30 cellular contexts compared by ENCODE assay signal in the genomic region with DNA sequence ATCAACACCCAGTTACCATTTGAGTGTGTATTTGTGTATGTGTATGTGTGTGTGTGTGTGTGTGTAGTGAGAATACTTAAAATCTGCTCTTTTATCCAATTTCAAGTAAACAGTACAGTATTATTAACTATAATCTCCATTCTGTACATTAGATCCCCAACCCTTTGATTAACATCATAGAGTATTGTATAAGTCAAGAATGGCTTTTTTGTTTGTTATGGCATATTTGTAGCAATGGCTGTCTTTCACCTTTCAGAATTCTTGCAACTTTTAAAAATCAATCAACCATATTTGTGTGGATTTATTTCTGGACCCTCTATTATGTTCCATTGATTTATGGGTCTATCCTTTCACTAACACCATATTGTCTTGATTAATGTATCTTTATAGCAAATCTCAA.
DNase-seq lines count a peak whose midpoint lies in the region; ATAC-seq, FAIRE-seq and TF ChIP-seq lines count a peak whose summit lies in the region.
"Had no signal": no experiment of that assay in that cellular context is flagged by ENCODE, and none has a peak within 500 bp of the region (broad histone marks: within the 10 kb centered on the region; RNA-seq: fewer than 3 reads in every experiment).

No MANE protein-coding gene starts in this region.

- no peak for TF ChIP-seq EP300 in K562 (IDR thresholded peaks at IDR 0.05; ENCODE audit: low read length)

- H3K9me1 ChIP-seq in K562 (ENCODE audit: control insufficient read depth, insufficient read depth, low read length) = no peaks in the 10 kb centered on the region

- CTCF ChIA-PET in K562 (lab: Yijun Ruan, JAX; ENCODE audit: low intra/inter-chr PET ratio) = no interaction called here

- no peak for TF ChIP-seq RAD21 in K562 (CRISPR knock-in tag; conservative IDR thresholded peaks at IDR 0.05 in 1 of 2, IDR thresholded peaks at IDR 0.05 in 1 of 2)

- TF ChIP-seq CTCF in D721Med (IDR thresholded peaks at IDR 0.05; ENCODE audit: insufficient read depth, missing control alignments) = no peak
- no peak for TF ChIP-seq CTCF in K562 (IDR thresholded peaks at IDR 0.05 in 2 of 3, conservative IDR thresholded peaks at IDR 0.05 in 1 of 3; ENCODE audit: insufficient read depth in 2 of 3, low read depth in 1 of 3, low read length in 3 of 3)

- peak; percentile 70 for FAIRE-seq in D721Med (lab: Jason Lieb, UNC)
- no peak for FAIRE-seq in K562 (lab: Jason Lieb, UNC)
- FAIRE-seq: A204.1, A549 had no signal

- H3K4me2 ChIP-seq in K562 (ENCODE audit: insufficient read depth, low read length) = no peak overlapping the region
- H3K4me2 ChIP-seq: A549; BLaER1; BLaER1 treated with 17β-estradiol and CSF1 and Interleukin-3, amounts not matched to agents 10 nM and 100 nM had no signal

- H3K9me3 ChIP-seq in K562 (replicated peaks; ENCODE audit: control insufficient read depth, insufficient read depth, low read depth, low read length) = peaks cover 2% of the 10 kb centered on the region; the same call in 1 of the 2 replicates
- H3K9me3 ChIP-seq: A549, BE2C had no signal

- ATAC-seq in K562 (no peak), HG02981 (IDR thresholded peaks at IDR 0.05; ENCODE audit: unreplicated experiment) (no peak)
- ATAC-seq: A549; CD8-positive, alpha-beta T cell had no signal

- in situ Hi-C loops in K562 (cut with MboI) = no loop called here

- no peak for DNase-seq in D721Med (ENCODE audit: insufficient read length, low spot score)
- no peak for DNase-seq in K562 (ENCODE audit: extremely low read depth in 1 of 4, low spot score in 3 of 4)
- no peak for DNase-seq in stimulated activated naive CD4-positive, alpha-beta T cell (lab: John Stamatoyannopoulos, UW)
- DNase-seq: 8988T; ACHN; AML-193; BE2C; C1 segment of cervical spinal cord; Caco-2; Calu3; CD4-positive, alpha-beta memory T cell; CD4-positive, alpha-beta T cell; CD4-positive, CD25-positive, alpha-beta regulatory T cell; CD8-positive, alpha-beta memory T cell; CD8-positive, alpha-beta T cell; COR-L47; DMS 273 treated with DMSO at 0.1 percent for 48 hours; DMS153; DMS53; DMS79; DMS79 treated with DMSO at 0.1 percent for 48 hours; DND-41; EL had no signal

- POLR2A ChIA-PET in K562 (lab: Yijun Ruan, JAX) = interaction anchor here (1.2 kb wide), 1 partner anchor 41 kb away, joined by 3 read pairs; no protein-coding TSS in a partner anchor

- intact Hi-C loops in K562 (cut with micrococcal nuclease) = no loop called here

- no peaks in the 10 kb centered on the region; a peak in 1 of 5 replicates for H3K4me1 ChIP-seq in K562 (replicated peaks in 1 of 2; ENCODE audit: control insufficient read depth in 2 of 2, insufficient read depth in 2 of 2, low read length in 2 of 2)
- H3K4me1 ChIP-seq: A549, BE2C, Caco-2 had no signal

- H4K20me1 ChIP-seq in K562 (replicated peaks; ENCODE audit: control insufficient read depth, insufficient read depth, low read length) = no peaks in the 10 kb centered on the region
- H4K20me1 ChIP-seq: BLaER1; BLaER1 treated with 17β-estradiol and CSF1 and Interleukin-3, amounts not matched to agents 10 nM and 100 nM had no signal

- H3K27me3 ChIP-seq in K562 (ENCODE audit: control insufficient read depth in 2 of 2, insufficient read depth in 2 of 2, low read length in 2 of 2) = no peaks in the 10 kb centered on the region
- H3K27me3 ChIP-seq: BE2C; BLaER1; BLaER1 treated with 17β-estradiol and CSF1 and Interleukin-3, amounts not matched to agents 10 nM and 100 nM had no signal

- no TSS peak for BruUV-seq in K562 (replicated peaks; lab: Mats Ljungman, UMichigan)

- H3K9ac ChIP-seq in K562 (ENCODE audit: insufficient read depth in 1 of 2, low read depth in 2 of 2, low read length in 2 of 2) = no peak overlapping the region
- H3K9ac ChIP-seq: BLaER1; BLaER1 treated with 17β-estradiol and CSF1 and Interleukin-3, amounts not matched to agents 10 nM and 100 nM had no signal

- H2AFZ ChIP-seq in K562 (ENCODE audit: low read depth, low read length) = no peak overlapping the region

- no peak overlapping the region for H3K27ac ChIP-seq in K562 (ENCODE audit: extremely low read depth, low read depth, low read length)
- H3K27ac ChIP-seq: 22Rv1; A549; BLaER1; BLaER1 treated with 17β-estradiol and CSF1 and Interleukin-3, amounts not matched to agents 10 nM and 100 nM; C4-2B had no signal

- no peaks in the 10 kb centered on the region for H3K79me2 ChIP-seq in K562 (ENCODE audit: control insufficient read depth, insufficient read depth, low read length)

- no peak for TF ChIP-seq POLR2A in K562 (conservative IDR thresholded peaks at IDR 0.05)

- no peak overlapping the region for H3K4me3 ChIP-seq in K562
- H3K4me3 ChIP-seq: A549; BLaER1; BLaER1 treated with 17β-estradiol and CSF1 and Interleukin-3, amounts not matched to agents 10 nM and 100 nM had no signal

- H3K36me3 ChIP-seq in K562 (ENCODE audit: control insufficient read depth, insufficient read depth, low read length) = no peaks in the 10 kb centered on the region
- H3K36me3 ChIP-seq: BE2C; BLaER1; BLaER1 treated with 17β-estradiol and CSF1 and Interleukin-3, amounts not matched to agents 10 nM and 100 nM had no signal

TF ChIP-seq in K562, 482 proteins besides CTCF, POLR2A, EP300 and RAD21 (continues in another document):
- TF ChIP-seq ZFPM2 (CRISPR knock-in tag; IDR thresholded peaks at IDR 0.05) (0 out of 2 replicates have a peak, but pooled peaks have one; percentile 37), ZNF253 (CRISPR knock-in tag; conservative IDR thresholded peaks at IDR 0.05) (peak; percentile 71), ZFP30 (CRISPR knock-in tag; IDR thresholded peaks at IDR 0.05; ENCODE audit: borderline replicate concordance) (0 out of 2 replicates have a peak, but pooled peaks have one; percentile 59), ZFP1 (CRISPR knock-in tag; IDR thresholded peaks at IDR 0.05) (peak; percentile 59; the same call in 1 of the 2 replicates), ZNF436 (CRISPR knock-in tag; IDR thresholded peaks at IDR 0.05) (0 out of 2 replicates have a peak, but pooled peaks have one; percentile 59), HOXB6 (CRISPR knock-in tag; IDR thresholded peaks at IDR 0.05; ENCODE audit: borderline replicate concordance) (0 out of 2 replicates have a peak, but pooled peaks have one; percentile 17)
- TF ChIP-seq, protein P1, sequence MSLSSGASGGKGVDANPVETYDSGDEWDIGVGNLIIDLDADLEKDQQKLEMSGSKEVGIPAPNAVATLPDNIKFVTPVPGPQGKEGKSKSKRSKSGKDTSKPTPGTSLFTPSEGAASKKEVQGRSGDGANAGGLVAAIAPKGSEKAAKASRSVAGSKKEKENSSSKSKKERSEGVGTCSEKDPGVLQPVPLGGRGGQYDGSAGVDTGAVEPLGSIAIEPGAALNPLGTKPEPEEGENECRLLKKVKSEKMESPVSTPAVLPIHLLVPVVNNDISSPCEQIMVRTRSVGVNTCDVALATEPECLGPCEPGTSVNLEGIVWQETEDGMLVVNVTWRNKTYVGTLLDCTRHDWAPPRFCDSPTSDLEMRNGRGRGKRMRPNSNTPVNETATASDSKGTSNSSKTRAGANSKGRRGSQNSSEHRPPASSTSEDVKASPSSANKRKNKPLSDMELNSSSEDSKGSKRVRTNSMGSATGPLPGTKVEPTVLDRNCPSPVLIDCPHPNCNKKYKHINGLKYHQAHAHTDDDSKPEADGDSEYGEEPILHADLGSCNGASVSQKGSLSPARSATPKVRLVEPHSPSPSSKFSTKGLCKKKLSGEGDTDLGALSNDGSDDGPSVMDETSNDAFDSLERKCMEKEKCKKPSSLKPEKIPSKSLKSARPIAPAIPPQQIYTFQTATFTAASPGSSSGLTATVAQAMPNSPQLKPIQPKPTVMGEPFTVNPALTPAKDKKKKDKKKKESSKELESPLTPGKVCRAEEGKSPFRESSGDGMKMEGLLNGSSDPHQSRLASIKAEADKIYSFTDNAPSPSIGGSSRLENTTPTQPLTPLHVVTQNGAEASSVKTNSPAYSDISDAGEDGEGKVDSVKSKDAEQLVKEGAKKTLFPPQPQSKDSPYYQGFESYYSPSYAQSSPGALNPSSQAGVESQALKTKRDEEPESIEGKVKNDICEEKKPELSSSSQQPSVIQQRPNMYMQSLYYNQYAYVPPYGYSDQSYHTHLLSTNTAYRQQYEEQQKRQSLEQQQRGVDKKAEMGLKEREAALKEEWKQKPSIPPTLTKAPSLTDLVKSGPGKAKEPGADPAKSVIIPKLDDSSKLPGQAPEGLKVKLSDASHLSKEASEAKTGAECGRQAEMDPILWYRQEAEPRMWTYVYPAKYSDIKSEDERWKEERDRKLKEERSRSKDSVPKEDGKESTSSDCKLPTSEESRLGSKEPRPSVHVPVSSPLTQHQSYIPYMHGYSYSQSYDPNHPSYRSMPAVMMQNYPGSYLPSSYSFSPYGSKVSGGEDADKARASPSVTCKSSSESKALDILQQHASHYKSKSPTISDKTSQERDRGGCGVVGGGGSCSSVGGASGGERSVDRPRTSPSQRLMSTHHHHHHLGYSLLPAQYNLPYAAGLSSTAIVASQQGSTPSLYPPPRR (CRISPR knock-in tag; IDR thresholded peaks at IDR 0.05; ENCODE audit: borderline replicate concordance) = no peak
